Comparison of ENCODE assay signal across 9 cellular contexts in the genomic region with DNA sequence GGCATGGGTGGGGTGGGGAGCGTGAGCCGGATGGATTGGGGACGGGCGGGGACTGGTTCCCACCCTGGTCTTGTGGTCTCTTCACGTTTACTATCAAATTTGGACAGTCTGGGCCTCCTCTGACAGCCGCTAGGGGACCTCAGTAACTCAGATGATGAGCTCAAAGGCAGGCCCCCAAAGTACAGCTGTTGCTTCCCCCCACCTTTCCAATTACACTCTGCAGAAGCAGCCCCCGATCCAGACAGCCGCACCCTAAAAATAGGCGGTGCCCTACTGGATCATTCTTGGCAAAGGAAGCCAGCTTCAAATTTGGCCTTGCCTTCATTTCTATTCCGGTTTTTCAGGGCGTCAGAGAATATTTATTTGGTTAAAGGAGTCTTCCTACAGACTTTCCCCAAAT. TPM values are rescaled to one million over a fixed set of nuclear protein-coding genes. Genes with fewer than 3 reads are reported as not detected.
DNase-seq lines count a peak whose midpoint lies in the region; ATAC-seq lines count a peak whose summit lies in the region.
"Had no signal": no experiment of that assay in that cellular context is flagged by ENCODE, and none has a peak within 500 bp of the region (broad histone marks: within the 10 kb centered on the region; RNA-seq: fewer than 3 reads in every experiment).

No MANE protein-coding gene starts in this region.

- ATAC-seq in right cardiac atrium = peak; percentile 8 to 41
- no peak for ATAC-seq in HG03342 (IDR thresholded peaks at IDR 0.05; ENCODE audit: unreplicated experiment)
- no peak for ATAC-seq in HG02678 (IDR thresholded peaks at IDR 0.05; ENCODE audit: unreplicated experiment)

- H3K27me3 ChIP-seq in right cardiac atrium (ENCODE audit: control insufficient read depth, insufficient read depth) = no peaks in the 10 kb centered on the region

- no peak overlapping the region for H3K27ac ChIP-seq in right cardiac atrium (ENCODE audit: low read length)

- intact Hi-C loops in right cardiac atrium (cut with DNase I) = loop anchor here in 3 of 4 donors (5.0 to 10.0 kb wide), 6 partner anchors 84 to 264 kb away; no protein-coding TSS in a partner anchor

- DNase-seq in Ammon's horn (ENCODE audit: low spot score) (peak; percentile 37), HUDEP-2 (lab: John Stamatoyannopoulos, UW; ENCODE audit: unreplicated experiment in 76 of 76) (peak in 70 of 76 experiments; percentile 4 to 77 (median 50)), right cardiac atrium (peak; percentile 59 to 83 (median 72)), GDM1 (lab: John Stamatoyannopoulos, UW) (no peak)
- DNase-seq in activated T-cell treated with anti-CD3 and anti-CD28 coated beads, Interleukin-2, amount 50 U/mL, for 1 hour = peak; percentile 42
- peak; percentile 64 for DNase-seq in stimulated activated CD8-positive, alpha-beta memory T cell treated with anti-CD3 and anti-CD28 coated beads, Interleukin-4, amount 100 ng/mL, for 48 hours

- 30% methylated on average over 11 of the region's 11 CpGs for WGBS in right cardiac atrium

- no peaks in the 10 kb centered on the region for H3K9me3 ChIP-seq in right cardiac atrium (ENCODE audit: control insufficient read depth, low read length)
- H3K9me3 ChIP-seq: thoracic aorta had no signal

- H3K4me1 ChIP-seq in right cardiac atrium (ENCODE audit: control insufficient read depth, insufficient read depth, low read length) = no peaks in the 10 kb centered on the region

- no peak overlapping the region for H3K4me3 ChIP-seq in right cardiac atrium (ENCODE audit: low read length)

RNA-seq across cellular contexts. Expression of gene FOXO1, which starts 1.9 kb away (rescaled TPM):
- 10 to 100 TPM; 21.0 to 33.6 (median 24.5) TPM for total RNA-seq in right cardiac atrium
- 7.1 TPM for polyA plus RNA-seq in right cardiac atrium

Comparison
In these comparisons a context has a peak if more than half of its experiments do, and no peak if none do; other contexts are left out.
1. ATAC-seq: peak in right cardiac atrium (2 of 2); none in HG03342 (single experiment) and HG02678 (single experiment).